ENCODE assay signal across 7 cellular contexts in the genomic region with DNA sequence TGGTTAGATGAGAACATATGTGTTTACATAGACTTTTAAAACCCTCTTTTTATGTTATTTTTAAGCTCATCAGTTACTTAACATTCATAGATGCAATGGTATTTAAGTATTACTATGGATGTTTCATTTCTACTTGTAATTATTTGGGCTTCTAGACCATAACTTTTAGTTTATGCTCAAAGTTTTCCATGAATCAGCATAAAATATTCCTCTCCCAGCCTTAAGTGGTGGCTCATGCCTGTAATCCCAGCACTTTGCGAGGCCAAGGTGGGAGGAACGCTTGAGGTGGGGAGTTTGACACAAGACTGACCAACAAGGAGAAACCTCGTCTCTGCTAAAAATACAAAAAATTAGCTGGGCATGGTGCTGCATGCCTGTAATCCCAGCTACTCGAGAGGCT.
"Had no signal": no experiment of that assay in that cellular context is flagged by ENCODE, and none has a peak within 500 bp of the region (broad histone marks: within the 10 kb centered on the region; RNA-seq: fewer than 3 reads in every experiment).

No MANE protein-coding gene starts in this region.

- H3K4me3 ChIP-seq: K562 had no signal

- ATAC-seq: K562 had no signal

- H3K4me2 ChIP-seq: KMS-11 had no signal

- FAIRE-seq: HTR-8/SVneo, K562 had no signal

- H3K27ac ChIP-seq: HL-60, KMS-11 had no signal

- H3K9ac ChIP-seq: KMS-11 had no signal

- DNase-seq: IMR-90, KBM-7, KG1 had no signal
